3 cellular contexts compared by ENCODE assay signal in the genomic region with DNA sequence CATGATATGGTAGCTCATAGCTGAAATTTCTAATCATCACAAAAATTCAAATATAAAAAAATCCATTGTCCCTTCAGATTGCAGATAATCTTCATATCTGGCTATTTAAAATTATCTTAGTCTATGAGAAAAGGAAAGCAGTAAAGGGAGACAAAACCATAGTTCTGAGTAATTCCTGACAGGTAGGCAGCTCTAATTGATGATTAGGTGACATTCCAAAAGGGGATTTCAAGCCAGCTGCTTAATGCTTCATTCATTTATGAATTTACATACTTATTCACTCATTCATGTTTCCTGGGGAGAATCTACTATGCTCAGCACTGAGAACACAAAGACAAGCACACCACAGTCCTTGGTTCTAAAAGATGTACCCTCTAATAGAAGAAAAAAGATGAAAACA.
"Had no signal": no experiment of that assay in that cellular context is flagged by ENCODE, and none has a peak within 500 bp of the region (broad histone marks: within the 10 kb centered on the region; RNA-seq: fewer than 3 reads in every experiment).

No MANE protein-coding gene starts in this region.

- H3K4me3 ChIP-seq: GM12878 had no signal

- DNase-seq: GDM1, GF-D8 had no signal
